ENCODE assay signal across 25 cellular contexts in the genomic region with DNA sequence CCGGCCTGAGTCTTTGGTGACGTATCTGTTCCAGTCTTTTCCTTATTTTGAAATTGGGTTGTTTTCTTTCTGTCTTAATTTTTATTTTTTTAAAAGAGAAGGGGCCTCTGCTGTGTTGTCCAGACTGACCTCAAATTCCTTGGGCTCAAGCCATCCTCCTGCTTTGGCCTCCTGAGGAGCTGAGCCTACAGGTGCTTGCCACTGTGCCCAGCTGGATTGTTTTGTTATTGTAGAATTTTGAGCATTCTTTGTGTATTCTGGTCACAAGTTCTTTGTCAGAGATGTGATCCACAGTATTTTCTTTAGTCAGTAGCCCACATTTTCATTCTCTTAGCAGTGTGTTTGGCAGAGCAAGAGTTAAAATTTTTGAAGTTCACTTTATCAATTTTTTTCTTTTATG.
DNase-seq lines count a peak whose midpoint lies in the region; ATAC-seq and TF ChIP-seq lines count a peak whose summit lies in the region.
"Had no signal": no experiment of that assay in that cellular context is flagged by ENCODE, and none has a peak within 500 bp of the region (broad histone marks: within the 10 kb centered on the region; RNA-seq: fewer than 3 reads in every experiment).

No MANE protein-coding gene starts in this region.

- no peaks in the 10 kb centered on the region for H3K36me3 ChIP-seq in GM23338 (ENCODE audit: insufficient read depth)
- H3K36me3 ChIP-seq: HAP-1, Peyer's patch had no signal

- CTCF ChIA-PET in WTC11 (lab: Charles Lee): no interaction called here

- TF ChIP-seq CTCF in GM23338 (conservative IDR thresholded peaks at IDR 0.05; ENCODE audit: low read depth in 2 of 2): no peak
- no peak for TF ChIP-seq CTCF in WTC11 (IDR thresholded peaks at IDR 0.05)
- TF ChIP-seq CTCF in progenitor cell of endocrine pancreas (IDR thresholded peaks at IDR 0.05; ENCODE audit: unreplicated experiment): no peak

- H3K9me2 ChIP-seq in GM23338 (ENCODE audit: insufficient read depth): no peaks in the 10 kb centered on the region

- H3K4me1 Mint-ChIP-seq in GM23338 (peaks cover 40% of the 10 kb centered on the region), WTC11 (peaks cover 53% of the 10 kb centered on the region), progenitor cell of endocrine pancreas (ENCODE audit: low read depth) (peaks cover 2% of the 10 kb centered on the region)

- no peaks in the 10 kb centered on the region for H3F3A ChIP-seq in GM23338 (replicated peaks; ENCODE audit: low read depth)

- H4K20me1 ChIP-seq in GM23338 (replicated peaks; ENCODE audit: insufficient read depth): no peaks in the 10 kb centered on the region; the same call in 1 of the 2 replicates

- POLR2A ChIA-PET in WTC11 (lab: Charles Lee): no interaction called here

- H3K79me2 ChIP-seq in GM23338 (replicated peaks; ENCODE audit: insufficient read depth): peaks cover 30% of the 10 kb centered on the region

- H3K9me3 Mint-ChIP-seq in GM23338 (no peaks in the 10 kb centered on the region; the same call in 2 of the 3 replicates), WTC11 (no peaks in the 10 kb centered on the region; the same call in 1 of the 2 replicates), progenitor cell of endocrine pancreas (ENCODE audit: low read depth) (no peaks in the 10 kb centered on the region)
- H3K9me3 Mint-ChIP-seq: CD4-positive, alpha-beta T cell; HFFc6 had no signal

- H3K4me3 ChIP-seq in GM23338: no peak overlapping the region
- H3K4me3 ChIP-seq: BLaER1 treated with 17β-estradiol and CSF1 and Interleukin-3, amounts not matched to agents 10 nM and 100 nM; GM23248; HAP-1; Peyer's patch had no signal

- H3K4me2 ChIP-seq in GM23338: no peak overlapping the region

- H3K27ac ChIP-seq in GM23338 (ENCODE audit: low read depth): no peak overlapping the region
- H3K27ac ChIP-seq: BLaER1 treated with 17β-estradiol and CSF1 and Interleukin-3, amounts not matched to agents 10 nM and 100 nM; GM23248; Peyer's patch had no signal

- peaks cover 20% of the 10 kb centered on the region for H3K4me1 ChIP-seq in GM23338 (ENCODE audit: insufficient read depth)

- ATAC-seq in GM23338 (no peak), WTC11 (no peak), HG02763 (IDR thresholded peaks at IDR 0.05; ENCODE audit: unreplicated experiment) (no peak)

- peaks cover 19% of the 10 kb centered on the region; the same call in 2 of the 3 replicates for H3K36me3 Mint-ChIP-seq in GM23338 (ENCODE audit: low read depth)
- H3K36me3 Mint-ChIP-seq in WTC11: peaks cover 11% of the 10 kb centered on the region
- peaks cover 19% of the 10 kb centered on the region for H3K36me3 Mint-ChIP-seq in progenitor cell of endocrine pancreas (ENCODE audit: insufficient read depth)

- H3K27me3 ChIP-seq in GM23338 (ENCODE audit: insufficient read depth): no peaks in the 10 kb centered on the region
- H3K27me3 ChIP-seq: BLaER1 treated with 17β-estradiol and CSF1 and Interleukin-3, amounts not matched to agents 10 nM and 100 nM; Peyer's patch had no signal

- DNase-seq in GM23338 (ENCODE audit: low spot score) (no peak), WTC11 (ENCODE audit: low spot score) (no peak), brain pericyte (ENCODE audit: low read depth, low spot score) (peak; percentile 29), progenitor cell of endocrine pancreas (ENCODE audit: low spot score, unreplicated experiment) (no peak), KG1 (lab: John Stamatoyannopoulos, UW) (no peak)
- no peak for DNase-seq in central memory CD4-positive, alpha-beta T cell
- DNase-seq: CD4-positive, alpha-beta T cell; GM23248; HFFc6; KBM-7; MM.1S; NCI-H1048; NCI-H1417; NCI-H1694; NCI-H2029 treated with DMSO at 0.1 percent for 48 hours; NCI-H2171; NCI-H226; NCI-H510A; NCI-H69; OCI-M1; Peyer's patch; SHP77 treated with DMSO at 0.1 percent for 48 hours had no signal

- no peak overlapping the region for H2AFZ ChIP-seq in GM23338
- H2AFZ ChIP-seq: GM23248 had no signal

- H3K4me3 Mint-ChIP-seq in GM23338 (no peak overlapping the region), WTC11 (no peak overlapping the region), progenitor cell of endocrine pancreas (ENCODE audit: low read depth) (no peak overlapping the region)
- H3K4me3 Mint-ChIP-seq: CD4-positive, alpha-beta T cell; HFFc6 had no signal

- H3K27me3 Mint-ChIP-seq in GM23338 (ENCODE audit: insufficient read depth, low read depth, poor library complexity) (peaks cover 5% of the 10 kb centered on the region), WTC11 (ENCODE audit: low read depth) (no peaks in the 10 kb centered on the region), progenitor cell of endocrine pancreas (no peaks in the 10 kb centered on the region)
- H3K27me3 Mint-ChIP-seq: CD4-positive, alpha-beta T cell had no signal

- H3K27ac Mint-ChIP-seq in GM23338 (peak overlapping the region; percentile 50; the same call in 1 of the 2 replicates), WTC11 (peak overlapping the region; percentile 3; the same call in 1 of the 2 replicates), progenitor cell of endocrine pancreas (peak overlapping the region; percentile 73)
- H3K27ac Mint-ChIP-seq: CD4-positive, alpha-beta T cell; HFFc6 had no signal

TF ChIP-seq in GM23338, 12 proteins besides CTCF, POLR2A, EP300 and RAD21 (continues in another document):
- TF ChIP-seq ZNF331 (CRISPR knock-in tag; IDR thresholded peaks at IDR 0.05; ENCODE audit: low read depth) (no peak), REST (IDR thresholded peaks at IDR 0.05; ENCODE audit: unreplicated experiment) (no peak), STAT1 (IDR thresholded peaks at IDR 0.05; ENCODE audit: unreplicated experiment) (no peak), EZH2phosphoT487 (IDR thresholded peaks at IDR 0.05; ENCODE audit: unreplicated experiment) (no peak)

TF ChIP-seq in WTC11, 78 proteins besides CTCF, POLR2A, EP300 and RAD21 (continues in another document):
- TF ChIP-seq ATF1 (CRISPR knock-in tag; IDR thresholded peaks at IDR 0.05): no peak
- no peak for TF ChIP-seq ZNF263 (CRISPR knock-in tag; IDR thresholded peaks at IDR 0.05; ENCODE audit: low read depth)
- TF ChIP-seq E2F4 (CRISPR knock-in tag; IDR thresholded peaks at IDR 0.05; ENCODE audit: borderline replicate concordance, low read depth): no peak
- no peak for TF ChIP-seq NR3C1 (CRISPR knock-in tag; conservative IDR thresholded peaks at IDR 0.05; ENCODE audit: low read depth)
- TF ChIP-seq ELF4 (CRISPR knock-in tag; IDR thresholded peaks at IDR 0.05; ENCODE audit: low read depth): no peak
- TF ChIP-seq NFATC4 (CRISPR knock-in tag; IDR thresholded peaks at IDR 0.05): no peak
- TF ChIP-seq SP1 (CRISPR knock-in tag; conservative IDR thresholded peaks at IDR 0.05): no peak
- no peak for TF ChIP-seq JUN (CRISPR knock-in tag; IDR thresholded peaks at IDR 0.05)
- TF ChIP-seq, protein P1, sequence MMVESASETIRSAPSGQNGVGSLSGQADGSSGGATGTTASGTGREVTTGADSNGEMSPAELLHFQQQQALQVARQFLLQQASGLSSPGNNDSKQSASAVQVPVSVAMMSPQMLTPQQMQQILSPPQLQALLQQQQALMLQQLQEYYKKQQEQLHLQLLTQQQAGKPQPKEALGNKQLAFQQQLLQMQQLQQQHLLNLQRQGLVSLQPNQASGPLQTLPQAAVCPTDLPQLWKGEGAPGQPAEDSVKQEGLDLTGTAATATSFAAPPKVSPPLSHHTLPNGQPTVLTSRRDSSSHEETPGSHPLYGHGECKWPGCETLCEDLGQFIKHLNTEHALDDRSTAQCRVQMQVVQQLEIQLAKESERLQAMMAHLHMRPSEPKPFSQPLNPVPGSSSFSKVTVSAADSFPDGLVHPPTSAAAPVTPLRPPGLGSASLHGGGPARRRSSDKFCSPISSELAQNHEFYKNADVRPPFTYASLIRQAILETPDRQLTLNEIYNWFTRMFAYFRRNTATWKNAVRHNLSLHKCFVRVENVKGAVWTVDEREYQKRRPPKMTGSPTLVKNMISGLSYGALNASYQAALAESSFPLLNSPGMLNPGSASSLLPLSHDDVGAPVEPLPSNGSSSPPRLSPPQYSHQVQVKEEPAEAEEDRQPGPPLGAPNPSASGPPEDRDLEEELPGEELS (CRISPR knock-in tag; IDR thresholded peaks at IDR 0.05): no peak
- TF ChIP-seq ARID4B (CRISPR knock-in tag; IDR thresholded peaks at IDR 0.05; ENCODE audit: borderline replicate concordance): no peak

Comparison
In these comparisons a context has a peak if more than half of its experiments do, and no peak if none do; other contexts are left out.
1. H3K27ac Mint-ChIP-seq: peak in every context shown above with its lines; median percentile 73 in progenitor cell of endocrine pancreas; 50 in GM23338; 3 in WTC11.